8 cellular contexts compared by ENCODE assay signal in genomic region chr9:126301985-126302603, GRCh38. TPM values are rescaled to one million over a fixed set of nuclear protein-coding genes. Genes with fewer than 3 reads are reported as not detected.
DNase-seq lines count a peak whose midpoint lies in the region; ATAC-seq, FAIRE-seq and TF ChIP-seq lines count a peak whose summit lies in the region.

No MANE protein-coding gene starts in this region.

- no peaks in the 10 kb centered on the region for H3K4me1 ChIP-seq in A549
- no peaks in the 10 kb centered on the region for H3K4me1 ChIP-seq in effector memory CD4-positive, alpha-beta T cell (ENCODE audit: control insufficient read depth, insufficient read depth, low read length, poor library complexity, severe bottlenecking)

- no peak overlapping the region for H3K4me2 ChIP-seq in A549

- ATAC-seq in A549: peak; percentile 91 to 95
- ATAC-seq in GM19452 (IDR thresholded peaks at IDR 0.05; ENCODE audit: unreplicated experiment): no peak

- whole genome bisulfite sequencing in A549 (ENCODE audit: missing lambda C conversion rate): under 1% methylated on average over 4 of the region's 4 CpGs

- H3K9me3 ChIP-seq in A549: no peaks in the 10 kb centered on the region
- H3K9me3 ChIP-seq in effector memory CD4-positive, alpha-beta T cell (ENCODE audit: control insufficient read depth, low read length): no peaks in the 10 kb centered on the region

- FAIRE-seq in A549 (lab: Jason Lieb, UNC) (peak; percentile 51), GM12891 (lab: Jason Lieb, UNC) (no peak)

- TF ChIP-seq RAD21 in A549 (conservative IDR thresholded peaks at IDR 0.05 in 1 of 2, IDR thresholded peaks at IDR 0.05 in 1 of 2): peak; percentile 64 to 74

- DNase-seq in A549 (ENCODE audit: low read depth in 1 of 2, low spot score in 1 of 2): peak; percentile 64 to 75
- DNase-seq in GM12891 (ENCODE audit: insufficient read length, low spot score): peak; percentile 45
- DNase-seq in NCI-H345 (lab: John Stamatoyannopoulos, UW): peak; percentile 69
- peak; percentile 34 for DNase-seq in activated CD4-positive, alpha-beta T cell treated with anti-CD3 and anti-CD28 coated beads for 1 hour
- DNase-seq in effector memory CD4-positive, alpha-beta T cell: peak; percentile 13 to 41 (median 20)
- peak; percentile 66 to 83 for DNase-seq in lung microvascular endothelial cell (ENCODE audit: low read depth in 2 of 2)
- peak in 40 of 49 donors; percentile 10 to 88 (median 51) for DNase-seq in substantia nigra (lab: John Stamatoyannopoulos, UW)

- CTCF ChIA-PET in A549 (lab: Yijun Ruan, JAX): interaction anchor here (0.6 to 14.9 kb wide), 36 partner anchors 9 to 894 kb away, joined by 3 to 198 read pairs (median 4); no protein-coding TSS in a partner anchor

- TF ChIP-seq POLR2A in A549 (IDR thresholded peaks at IDR 0.05; ENCODE audit: low read length) (no peak), GM12891 (IDR thresholded peaks at IDR 0.05; ENCODE audit: low read depth, low read length) (no peak)

- TF ChIP-seq EP300 in A549 (IDR thresholded peaks at IDR 0.05): no peak

- H3K27ac ChIP-seq in A549 (no peak overlapping the region), substantia nigra (ENCODE audit: low read depth, low read length, poor library complexity, severe bottlenecking) (peak overlapping the region; percentile 73)
- no peak overlapping the region for H3K27ac ChIP-seq in effector memory CD4-positive, alpha-beta T cell (ENCODE audit: insufficient read depth, low read length, poor library complexity, severe bottlenecking)

- no peaks in the 10 kb centered on the region for H3K36me3 ChIP-seq in effector memory CD4-positive, alpha-beta T cell (ENCODE audit: control insufficient read depth, insufficient read depth, low read length)

- H3K4me3 ChIP-seq in A549: no peak overlapping the region
- H3K4me3 ChIP-seq in effector memory CD4-positive, alpha-beta T cell (ENCODE audit: insufficient read depth, low read depth, low read length, poor library complexity, severe bottlenecking): no peak overlapping the region

- H3K27me3 ChIP-seq in effector memory CD4-positive, alpha-beta T cell (replicated peaks; ENCODE audit: control insufficient read depth, insufficient read depth, low read length, poor library complexity, severe bottlenecking): no peaks in the 10 kb centered on the region

- TF ChIP-seq CTCF in A549 (IDR thresholded peaks at IDR 0.05): peak; percentile 69

- POLR2A ChIA-PET in A549 (lab: Yijun Ruan, JAX): interaction anchor here (0.6 kb wide), 1 partner anchor 187 kb away, joined by 3 read pairs; no protein-coding TSS in a partner anchor

TF ChIP-seq in A549, 52 proteins besides CTCF, POLR2A, EP300 and RAD21:
- TF ChIP-seq SMC3 (IDR thresholded peaks at IDR 0.05) (peak; percentile 88), FOSB (CRISPR knock-in tag; IDR thresholded peaks at IDR 0.05) (no peak)

TF ChIP-seq in GM12891, 5 proteins besides CTCF, POLR2A, EP300 and RAD21:
- TF ChIP-seq TAF1 (IDR thresholded peaks at IDR 0.05; ENCODE audit: low read depth, low read length) (no peak), POU2F2 (IDR thresholded peaks at IDR 0.05; ENCODE audit: low read depth, low read length) (no peak), PAX5 (IDR thresholded peaks at IDR 0.05; ENCODE audit: insufficient read depth, low read length, severe bottlenecking) (no peak), SPI1 (IDR thresholded peaks at IDR 0.05; ENCODE audit: low read depth, low read length) (no peak), POLR2AphosphoS5 (IDR thresholded peaks at IDR 0.05; ENCODE audit: low read depth, low read length) (no peak)

RNA-seq across cellular contexts. Expression of gene MVB12B, which starts 24.5 kb away (rescaled TPM):
- polyA plus RNA-seq in A549 (2011; rRNA removed) (5.2 and 5.9 TPM in 2 replicates), A549 (2017; fragmentation: RNase III; extraction: RNeasy Plus Mini Kit Qiagen cat#74134 plus additional on column Dnase treatment) (4.3 to 5.1 TPM (median 4.6 TPM) in 3 replicates)
- 5.0 and 7.6 TPM in 2 replicates for polyA plus RNA-seq in A549 (2012; cell fraction: cytosol; rRNA removed)
- polyA plus RNA-seq in A549 (2012; cell fraction: nucleus; rRNA removed): 7.9 and 9.7 TPM in 2 replicates
- 10.0 and 12.3 TPM in 2 replicates for polyA minus RNA-seq in A549 (2011; rRNA and poly(A)+ RNA removed)
- polyA plus RNA-seq in GM12891 (2012; ENCODE audit: low read depth, missing spikeins): not detected
- 7.6 and 16.9 TPM in 2 replicates for total RNA-seq in lung microvascular endothelial cell

Comparison
In these comparisons a context has a peak if more than half of its experiments do, and no peak if none do; other contexts are left out.
1. DNase-seq: peak in every context shown above with its lines; median percentile 74 in lung microvascular endothelial cell; 70 in A549; 69 in NCI-H345; 51 in substantia nigra; 45 in GM12891; 34 in activated CD4-positive, alpha-beta T cell treated with anti-CD3 and anti-CD28 coated beads for 1 hour; 20 in effector memory CD4-positive, alpha-beta T cell.